Comparison of ENCODE assay signal across 16 cellular contexts in genomic region chr2:32227492-32227891, GRCh38. TPM values are rescaled to one million over a fixed set of nuclear protein-coding genes. Genes with fewer than 3 reads are reported as not detected.
DNase-seq lines count a peak whose midpoint lies in the region; ATAC-seq and TF ChIP-seq lines count a peak whose summit lies in the region.
"Had no signal": no experiment of that assay in that cellular context is flagged by ENCODE, and none has a peak within 500 bp of the region (broad histone marks: within the 10 kb centered on the region; RNA-seq: fewer than 3 reads in every experiment).

No MANE protein-coding gene starts in this region.

- no peak for ATAC-seq in right cardiac atrium

- no peaks in the 10 kb centered on the region for H3K9me3 Mint-ChIP-seq in nephron progenitor cell
- H3K9me3 Mint-ChIP-seq: CD4-positive, alpha-beta T cell; H9 had no signal

- no peaks in the 10 kb centered on the region for H3K4me1 ChIP-seq in cardiac muscle cell (ENCODE audit: low read depth)
- H3K4me1 ChIP-seq in right cardiac atrium (ENCODE audit: control insufficient read depth, insufficient read depth, low read length), result no peaks in the 10 kb centered on the region

- H3K4me3 Mint-ChIP-seq in nephron progenitor cell, result no peak overlapping the region
- H3K4me3 Mint-ChIP-seq: B cell; CD4-positive, alpha-beta T cell; H9 had no signal

- DNase-seq in cardiac muscle cell (ENCODE audit: low read depth in 1 of 2, low spot score in 1 of 2) (no peak), right cardiac atrium (no peak), astrocyte of the hippocampus (ENCODE audit: low read depth, low spot score) (peak; percentile 4), nephron progenitor cell (no peak), hypothalamus (lab: John Stamatoyannopoulos, UW) (no peak), NCI-H128 (lab: John Stamatoyannopoulos, UW; ENCODE audit: unreplicated experiment) (no peak), NCI-H510A treated with DMSO at 0.1 percent for 48 hours (lab: John Stamatoyannopoulos, UW) (no peak)
- DNase-seq: C1 segment of cervical spinal cord; CD4-positive, alpha-beta T cell; DND-41; GDM1; GOT3; H9 had no signal

- intact Hi-C loops in right cardiac atrium (cut with DNase I), result no loop called here

- H3K9me3 ChIP-seq in cardiac muscle cell (ENCODE audit: low read depth) (no peaks in the 10 kb centered on the region), right cardiac atrium (ENCODE audit: control insufficient read depth, low read length) (no peaks in the 10 kb centered on the region)

- TF ChIP-seq CTCF in cardiac muscle cell (IDR thresholded peaks at IDR 0.05; ENCODE audit: low read depth, low read length) (no peak), nephron progenitor cell (IDR thresholded peaks at IDR 0.05) (no peak)

- no peaks in the 10 kb centered on the region for H3K27me3 ChIP-seq in cardiac muscle cell
- H3K27me3 ChIP-seq in right cardiac atrium (ENCODE audit: control insufficient read depth, insufficient read depth), result no peaks in the 10 kb centered on the region

- H3K27me3 Mint-ChIP-seq in nephron progenitor cell (ENCODE audit: low read depth, poor library complexity), result peaks cover 2% of the 10 kb centered on the region
- H3K27me3 Mint-ChIP-seq: B cell; CD4-positive, alpha-beta T cell had no signal

- peaks cover 18% of the 10 kb centered on the region for H3K4me1 Mint-ChIP-seq in nephron progenitor cell
- H3K4me1 Mint-ChIP-seq: B cell had no signal

- H3K27ac ChIP-seq in cardiac muscle cell (peak overlapping the region; percentile 49), right cardiac atrium (ENCODE audit: low read length) (no peak overlapping the region)

- H3K4me3 ChIP-seq in cardiac muscle cell, result no peak overlapping the region
- no peak overlapping the region for H3K4me3 ChIP-seq in right cardiac atrium (ENCODE audit: low read length)

- H3K36me3 Mint-ChIP-seq in nephron progenitor cell (ENCODE audit: low read depth), result peaks cover 26% of the 10 kb centered on the region

- peak overlapping the region; percentile 5 for H3K27ac Mint-ChIP-seq in nephron progenitor cell
- H3K27ac Mint-ChIP-seq: B cell; CD4-positive, alpha-beta T cell; H9 had no signal

- H3K36me3 ChIP-seq in cardiac muscle cell, result peaks cover 18% of the 10 kb centered on the region

RNA-seq across cellular contexts. Expression of gene NLRC4, which starts 37.2 kb away (rescaled TPM):
- not detected in 2 replicates for total RNA-seq in cardiac muscle cell
- 0.64 and 1.3 TPM in 2 replicates for polyA plus RNA-seq in cardiac muscle cell
- 1 to 10 TPM; 1.3 to 1.9 (median 1.7) TPM for total RNA-seq in right cardiac atrium
- polyA plus RNA-seq in right cardiac atrium, result 0.41 TPM
- total RNA-seq: A172, H9, HT1080 had no signal

RNA-seq across cellular contexts. Expression of gene YIPF4, which starts 50.2 kb away (rescaled TPM):
- total RNA-seq in cardiac muscle cell (8.8 and 9.6 TPM in 2 replicates), right cardiac atrium (10 to 100 TPM; 52.6 to 60.8 (median 53.3) TPM)
- polyA plus RNA-seq in cardiac muscle cell (68.8 and 85.2 TPM in 2 replicates), right cardiac atrium (30.8 TPM)
